23 cellular contexts compared by ENCODE assay signal in the genomic region with DNA sequence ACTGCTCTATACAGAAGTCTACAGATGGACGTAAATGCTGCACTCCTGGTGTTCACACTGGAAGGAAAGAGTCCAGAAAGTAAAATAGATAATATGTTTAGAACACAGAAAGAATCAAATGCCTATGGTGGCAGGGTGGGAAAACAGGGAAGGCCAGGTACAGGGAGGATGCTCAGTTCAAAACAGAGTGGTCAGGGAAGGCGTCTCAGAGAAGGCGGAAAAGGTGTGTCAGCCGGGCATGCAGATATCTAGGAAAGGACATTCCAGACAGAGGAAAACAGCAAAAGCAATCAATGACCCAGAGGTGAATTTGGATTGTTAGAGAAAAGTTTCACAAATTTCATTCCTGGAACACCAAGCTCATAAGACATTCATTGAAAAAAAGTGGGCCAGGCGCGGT.
DNase-seq lines count a peak whose midpoint lies in the region; ATAC-seq and TF ChIP-seq lines count a peak whose summit lies in the region.
"Had no signal": no experiment of that assay in that cellular context is flagged by ENCODE, and none has a peak within 500 bp of the region (broad histone marks: within the 10 kb centered on the region; RNA-seq: fewer than 3 reads in every experiment).

No MANE protein-coding gene starts in this region.

- H3K4ac ChIP-seq in trophoblast cell (ENCODE audit: low read depth, low read length), result no peak overlapping the region

- H3K9ac ChIP-seq in trophoblast cell (ENCODE audit: low read length), result no peak overlapping the region
- H3K9ac ChIP-seq: BLaER1 had no signal

- no peak overlapping the region for H4K12ac ChIP-seq in trophoblast cell (ENCODE audit: low read depth, low read length)

- ATAC-seq in WTC11, result no peak
- ATAC-seq in GM18907 (IDR thresholded peaks at IDR 0.05; ENCODE audit: unreplicated experiment), result no peak
- ATAC-seq in GM19324 (IDR thresholded peaks at IDR 0.05; ENCODE audit: low FRiP score, unreplicated experiment), result no peak

- H3K4me1 ChIP-seq in esophagus muscularis mucosa (no peaks in the 10 kb centered on the region), trophoblast cell (ENCODE audit: control insufficient read depth in 1 of 2, insufficient read depth in 2 of 2, low read length in 2 of 2) (no peaks in the 10 kb centered on the region)
- H3K4me1 ChIP-seq: BE2C, BLaER1 had no signal

- H3K79me1 ChIP-seq in trophoblast cell (ENCODE audit: low read length), result no peaks in the 10 kb centered on the region

- H3K9me3 ChIP-seq in esophagus muscularis mucosa, result no peaks in the 10 kb centered on the region
- H3K9me3 ChIP-seq in trophoblast cell (ENCODE audit: insufficient read depth, low read depth, low read length), result no peaks in the 10 kb centered on the region
- H3K9me3 ChIP-seq: BE2C, BLaER1 had no signal

- no peak for TF ChIP-seq POLR2A in esophagus muscularis mucosa (IDR thresholded peaks at IDR 0.05; ENCODE audit: low read depth)

- no peak overlapping the region for H3K14ac ChIP-seq in trophoblast cell (ENCODE audit: low read length)

- no peak for TF ChIP-seq CTCF in WTC11 (IDR thresholded peaks at IDR 0.05)
- TF ChIP-seq CTCF in esophagus muscularis mucosa (IDR thresholded peaks at IDR 0.05), result no peak

- no peaks in the 10 kb centered on the region; the same call in 1 of the 2 replicates for H3K27me3 Mint-ChIP-seq in WTC11 (ENCODE audit: low read depth)
- H3K27me3 Mint-ChIP-seq: CD4-positive, alpha-beta memory T cell had no signal

- H3K4me2 ChIP-seq in trophoblast cell (ENCODE audit: low read length), result no peak overlapping the region
- H3K4me2 ChIP-seq: BLaER1 had no signal

- H3K79me2 ChIP-seq in trophoblast cell (ENCODE audit: control insufficient read depth, insufficient read depth, low read length, poor library complexity), result no peaks in the 10 kb centered on the region

- no peak overlapping the region for H2AK5ac ChIP-seq in trophoblast cell (ENCODE audit: low read length)

- no peak overlapping the region for H3K4me3 Mint-ChIP-seq in WTC11
- H3K4me3 Mint-ChIP-seq: CD14-positive monocyte; CD4-positive, alpha-beta memory T cell; CD4-positive, CD25-positive, alpha-beta regulatory T cell; CD8-positive, alpha-beta memory T cell had no signal

- H3K27ac ChIP-seq in esophagus muscularis mucosa (replicated peaks in 1 of 4) (no peak overlapping the region), trophoblast cell (ENCODE audit: low read depth, low read length) (no peak overlapping the region)
- H3K27ac ChIP-seq: BLaER1 had no signal

- no peak overlapping the region for H2AFZ ChIP-seq in trophoblast cell (ENCODE audit: insufficient read depth, low read length, poor library complexity)

- no peaks in the 10 kb centered on the region for H3K4me1 Mint-ChIP-seq in WTC11
- H3K4me1 Mint-ChIP-seq: CD14-positive monocyte; CD4-positive, CD25-positive, alpha-beta regulatory T cell; CD8-positive, alpha-beta memory T cell had no signal

- 0 out of 2 replicates have a peak, but pooled peaks cover 3% of the 10 kb centered on the region for H3K9me3 Mint-ChIP-seq in WTC11
- H3K9me3 Mint-ChIP-seq: CD8-positive, alpha-beta memory T cell had no signal

- no peak overlapping the region for H3K18ac ChIP-seq in trophoblast cell (ENCODE audit: low read length)

- 97% methylated on average over 6 of the region's 6 CpGs for WGBS in esophagus muscularis mucosa
- no CpG with 5 or more reads among the region's 6 CpGs for WGBS in trophoblast cell (ENCODE audit: extremely low coverage, insufficient coverage, insufficient read length)

- no peak for TF ChIP-seq EP300 in esophagus muscularis mucosa (IDR thresholded peaks at IDR 0.05)

- H2BK120ac ChIP-seq in trophoblast cell (ENCODE audit: insufficient read depth, low read length, poor library complexity), result no peak overlapping the region

- DNase-seq in WTC11 (ENCODE audit: low spot score) (no peak), esophagus muscularis mucosa (ENCODE audit: extremely low spot score) (peak; percentile 90), trophoblast cell (peak; percentile 11 to 81), NCI-H1092 treated with DMSO at 0.1 percent for 48 hours (lab: John Stamatoyannopoulos, UW) (no peak)
- DNase-seq: 8988T; ACHN; BE2C; C1 segment of cervical spinal cord; CD4-positive, alpha-beta memory T cell; CD4-positive, CD25-positive, alpha-beta regulatory T cell; CD8-positive, alpha-beta memory T cell; COR-L47; DMS 273 treated with DMSO at 0.1 percent for 48 hours; DMS153; DMS53; DMS79; DND-41; EL; GF-D8 had no signal

- H4K8ac ChIP-seq in trophoblast cell (ENCODE audit: low read depth, low read length), result no peak overlapping the region

- POLR2A ChIA-PET in WTC11 (lab: Charles Lee), result no interaction called here

- no peaks in the 10 kb centered on the region for H3K27me3 ChIP-seq in esophagus muscularis mucosa
- no peaks in the 10 kb centered on the region for H3K27me3 ChIP-seq in trophoblast cell (ENCODE audit: insufficient read depth, low read length)
- H3K27me3 ChIP-seq: BE2C, BLaER1 had no signal

- H3K27ac Mint-ChIP-seq in WTC11, result 0 out of 2 replicates have a peak overlapping the region, but pooled peaks have one; percentile 6
- H3K27ac Mint-ChIP-seq: CD14-positive monocyte; CD4-positive, alpha-beta memory T cell; CD4-positive, CD25-positive, alpha-beta regulatory T cell had no signal

- H2BK5ac ChIP-seq in trophoblast cell (ENCODE audit: low read depth, low read length, poor library complexity), result no peak overlapping the region

- H3K36me3 Mint-ChIP-seq in WTC11, result no peaks in the 10 kb centered on the region
- H3K36me3 Mint-ChIP-seq: CD14-positive monocyte had no signal

- H2BK12ac ChIP-seq in trophoblast cell (ENCODE audit: low read length), result no peak overlapping the region

- CTCF ChIA-PET in WTC11 (lab: Charles Lee), result no interaction called here

- H4K91ac ChIP-seq in trophoblast cell (ENCODE audit: low read depth, low read length), result no peak overlapping the region

- intact Hi-C loops in esophagus muscularis mucosa (cut with DNase I), result no loop called here

- H3K4me3 ChIP-seq in esophagus muscularis mucosa, result no peak overlapping the region
- H3K4me3 ChIP-seq in trophoblast cell (ENCODE audit: low read depth, low read length), result no peak overlapping the region
- H3K4me3 ChIP-seq: BLaER1 had no signal

- no peak overlapping the region for H3K23ac ChIP-seq in trophoblast cell (ENCODE audit: low read length)

- no peaks in the 10 kb centered on the region for H3K36me3 ChIP-seq in esophagus muscularis mucosa
- H3K36me3 ChIP-seq in trophoblast cell (ENCODE audit: control insufficient read depth in 1 of 2, insufficient read depth in 2 of 2, low read length in 2 of 2), result no peaks in the 10 kb centered on the region
- H3K36me3 ChIP-seq: BE2C, BLaER1 had no signal

TF ChIP-seq in WTC11, 78 proteins besides CTCF, POLR2A, EP300 and RAD21:
- no peak for TF ChIP-seq NFATC4 (CRISPR knock-in tag; IDR thresholded peaks at IDR 0.05)
- no peak for TF ChIP-seq RORB (CRISPR knock-in tag; IDR thresholded peaks at IDR 0.05)

Comparison
In these comparisons a context has a peak if more than half of its experiments do, and no peak if none do; other contexts are left out.
1. DNase-seq: peak in esophagus muscularis mucosa (single experiment) and trophoblast cell (2 of 2); none in WTC11 (single experiment) and NCI-H1092 treated with DMSO at 0.1 percent for 48 hours (single experiment).